In genomic region chr12:124537525-124538193, GRCh38 we compare ENCODE assay signal across 11 cellular contexts. TPM values are rescaled to one million over a fixed set of nuclear protein-coding genes. Genes with fewer than 3 reads are reported as not detected.
DNase-seq lines count a peak whose midpoint lies in the region; ATAC-seq and TF ChIP-seq lines count a peak whose summit lies in the region.
"Had no signal": no experiment of that assay in that cellular context is flagged by ENCODE, and none has a peak within 500 bp of the region (broad histone marks: within the 10 kb centered on the region; RNA-seq: fewer than 3 reads in every experiment).

No MANE protein-coding gene starts in this region.

- BruUV-seq in MCF 10A (replicated peaks; lab: Mats Ljungman, UMichigan) = no TSS peak

- no peak overlapping the region for H3K4me3 ChIP-seq in breast epithelium
- H3K4me3 ChIP-seq in cardiac muscle cell = no peak overlapping the region
- H3K4me3 ChIP-seq in vagina = no peak overlapping the region

- H3K27me3 Mint-ChIP-seq in MCF 10A (ENCODE audit: insufficient read depth, unreplicated experiment) = no peaks in the 10 kb centered on the region
- H3K27me3 Mint-ChIP-seq in activated T-helper 17 cell treated with anti-CD3 and anti-CD28 coated beads, Interleukin-2, amount 50 U/mL, for 72 hours = no peaks in the 10 kb centered on the region
- H3K27me3 Mint-ChIP-seq: activated naive CD4-positive, alpha-beta T cell treated with anti-CD3 and anti-CD28 coated beads, Interleukin-2, amount 50 U/mL, for 24 hours had no signal

- H3K36me3 Mint-ChIP-seq in MCF 10A (ENCODE audit: insufficient read depth, unreplicated experiment) = peaks cover 15% of the 10 kb centered on the region
- H3K36me3 Mint-ChIP-seq in activated T-helper 17 cell treated with anti-CD3 and anti-CD28 coated beads, Interleukin-2, amount 50 U/mL, for 72 hours (ENCODE audit: low read depth) = peaks cover 7% of the 10 kb centered on the region
- H3K36me3 Mint-ChIP-seq: activated naive CD4-positive, alpha-beta T cell treated with anti-CD3 and anti-CD28 coated beads, Interleukin-2, amount 50 U/mL, for 24 hours had no signal

- DNase-seq in breast epithelium (ENCODE audit: low spot score in 2 of 2) (no peak), MCF 10A (ENCODE audit: unreplicated experiment) (no peak), cardiac muscle cell (ENCODE audit: low read depth in 1 of 2, low spot score in 1 of 2) (no peak), occipital lobe (lab: John Stamatoyannopoulos, UW) (peak; percentile 49), vagina (ENCODE audit: extremely low spot score in 2 of 2) (no peak), GM19238 (ENCODE audit: insufficient read length, low spot score) (no peak), ureter (ENCODE audit: low spot score) (no peak)
- DNase-seq: islet precursor cell, NCI-H1105 had no signal

- TF ChIP-seq POLR2A in breast epithelium (IDR thresholded peaks at IDR 0.05) (no peak), vagina (IDR thresholded peaks at IDR 0.05) (no peak)

- H3K9me3 ChIP-seq in breast epithelium (no peaks in the 10 kb centered on the region), cardiac muscle cell (ENCODE audit: low read depth) (no peaks in the 10 kb centered on the region), vagina (no peaks in the 10 kb centered on the region)

- TF ChIP-seq CTCF in breast epithelium (IDR thresholded peaks at IDR 0.05) (no peak), MCF 10A (IDR thresholded peaks at IDR 0.05; ENCODE audit: unreplicated experiment) (no peak), cardiac muscle cell (IDR thresholded peaks at IDR 0.05; ENCODE audit: low read depth, low read length) (no peak), vagina (IDR thresholded peaks at IDR 0.05) (no peak)

- ATAC-seq in activated T-helper 17 cell treated with anti-CD3 and anti-CD28 coated beads, Interleukin-2, amount 50 U/mL, for 72 hours (replicated peaks) = no peak

- peak overlapping the region; percentile 65 to 84 for H3K27ac ChIP-seq in breast epithelium
- peak overlapping the region; percentile 88 for H3K27ac ChIP-seq in cardiac muscle cell
- peak overlapping the region; percentile 68 for H3K27ac ChIP-seq in vagina

- H3K36me3 ChIP-seq in breast epithelium (no peaks in the 10 kb centered on the region), cardiac muscle cell (peaks cover 3% of the 10 kb centered on the region), vagina (no peaks in the 10 kb centered on the region)

- peaks cover 26 to 28% of the 10 kb centered on the region in 2 donors for H3K4me1 ChIP-seq in breast epithelium
- peaks cover 46% of the 10 kb centered on the region for H3K4me1 ChIP-seq in cardiac muscle cell (ENCODE audit: low read depth)
- peaks cover 44% of the 10 kb centered on the region for H3K4me1 ChIP-seq in vagina

- H3K4me3 Mint-ChIP-seq in MCF 10A (ENCODE audit: unreplicated experiment) = no peak overlapping the region
- H3K4me3 Mint-ChIP-seq in activated T-helper 17 cell treated with anti-CD3 and anti-CD28 coated beads, Interleukin-2, amount 50 U/mL, for 72 hours = no peak overlapping the region
- H3K4me3 Mint-ChIP-seq: activated naive CD4-positive, alpha-beta T cell treated with anti-CD3 and anti-CD28 coated beads, Interleukin-2, amount 50 U/mL, for 24 hours had no signal

- H3K27me3 ChIP-seq in breast epithelium = no peaks in the 10 kb centered on the region
- no peaks in the 10 kb centered on the region for H3K27me3 ChIP-seq in cardiac muscle cell
- H3K27me3 ChIP-seq in vagina = no peaks in the 10 kb centered on the region

- POLR2A ChIA-PET in MCF 10A (lab: Yijun Ruan, JAX) = interaction anchor here (0.6 kb wide), 1 partner anchor 49 kb away, joined by 3 read pairs; no protein-coding TSS in a partner anchor

- H3K9me3 Mint-ChIP-seq in MCF 10A (ENCODE audit: unreplicated experiment) = no peaks in the 10 kb centered on the region
- H3K9me3 Mint-ChIP-seq in activated T-helper 17 cell treated with anti-CD3 and anti-CD28 coated beads, Interleukin-2, amount 50 U/mL, for 72 hours = no peaks in the 10 kb centered on the region
- H3K9me3 Mint-ChIP-seq: activated naive CD4-positive, alpha-beta T cell treated with anti-CD3 and anti-CD28 coated beads, Interleukin-2, amount 50 U/mL, for 24 hours had no signal

- no peak overlapping the region for H3K27ac Mint-ChIP-seq in MCF 10A (ENCODE audit: low read depth, unreplicated experiment)
- no peak overlapping the region for H3K27ac Mint-ChIP-seq in activated T-helper 17 cell treated with anti-CD3 and anti-CD28 coated beads, Interleukin-2, amount 50 U/mL, for 72 hours

- peaks cover 15% of the 10 kb centered on the region for H3K4me1 Mint-ChIP-seq in MCF 10A (ENCODE audit: insufficient read depth, unreplicated experiment)
- H3K4me1 Mint-ChIP-seq in activated T-helper 17 cell treated with anti-CD3 and anti-CD28 coated beads, Interleukin-2, amount 50 U/mL, for 72 hours = peaks cover 14% of the 10 kb centered on the region

- CTCF ChIA-PET in MCF 10A (lab: Yijun Ruan, JAX) = interaction anchor here (0.6 to 1.3 kb wide), 3 partner anchors 9 to 320 kb away, joined by 3 read pairs; no protein-coding TSS in a partner anchor

- intact Hi-C loops in breast epithelium (cut with DNase I; ENCODE audit: low total_unique reads) = no loop called here
- intact Hi-C loops in MCF 10A (cut with micrococcal nuclease) = no loop called here
- intact Hi-C loops in vagina (cut with DNase I) = no loop called here

RNA-seq across cellular contexts. Expression of gene NCOR2, which starts 29.8 kb away (rescaled TPM):
- 10 to 100 TPM; 58.4 to 83.9 (median 71.7) TPM for total RNA-seq in breast epithelium
- 145 and 177 TPM in 2 replicates for total RNA-seq in MCF 10A (2022)
- total RNA-seq in cardiac muscle cell = 57.4 and 113 TPM in 2 replicates
- 98.5 and 153 TPM in 2 replicates for polyA plus RNA-seq in cardiac muscle cell
- 12.8 TPM for total RNA-seq in occipital lobe
- total RNA-seq in vagina = 120 TPM
- total RNA-seq in ureter = 200 TPM
- 10 to 100 TPM; 72.8 to 87.8 TPM for total RNA-seq in activated T-helper 17 cell treated with anti-CD3 and anti-CD28 coated beads, Interleukin-2, amount 50 U/mL, for 72 hours
